ENCODE assay signal across 12 cellular contexts in the genomic region with DNA sequence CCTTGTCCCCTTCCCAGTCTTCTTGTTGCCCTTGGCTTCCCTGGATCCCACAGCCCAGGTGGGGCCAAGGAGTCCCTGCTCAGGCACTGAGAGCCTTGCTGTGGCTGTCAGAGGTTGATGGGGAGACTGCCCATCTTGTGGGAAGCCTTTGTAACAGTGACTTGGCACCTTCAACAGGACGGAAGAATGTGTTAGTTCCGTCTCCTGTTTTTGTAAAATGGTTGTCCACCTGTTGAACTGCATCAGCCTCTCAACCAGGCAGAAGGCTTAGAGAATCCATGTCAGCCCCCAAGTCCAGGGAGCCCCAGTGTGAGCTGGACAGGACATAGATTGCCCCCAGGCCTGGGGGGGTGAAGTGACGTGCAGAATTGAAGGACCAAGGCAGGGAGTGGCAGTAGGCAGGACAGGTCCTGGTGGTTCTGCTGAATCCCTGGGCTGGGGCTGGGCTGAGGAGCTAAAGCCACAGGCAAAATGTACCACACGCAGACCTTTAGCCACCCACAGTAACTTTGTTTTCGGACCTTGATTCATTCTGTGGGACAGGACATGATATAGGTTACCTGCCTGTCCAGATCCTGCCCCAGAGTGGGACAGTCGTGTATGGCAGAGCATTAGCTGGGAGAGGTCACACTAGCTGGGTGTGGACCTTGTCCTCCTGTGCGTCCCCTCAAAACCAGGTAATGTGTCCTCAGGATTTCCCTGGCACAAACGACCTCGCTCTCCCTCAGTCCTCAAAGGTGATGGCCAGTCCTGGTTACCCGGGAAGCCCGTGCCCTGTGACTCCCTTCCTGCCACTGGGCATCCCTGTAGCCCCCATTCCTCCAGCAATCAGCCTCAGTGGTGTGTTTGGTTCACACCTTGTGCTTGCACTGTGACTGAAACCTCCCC. TPM values are rescaled to one million over a fixed set of nuclear protein-coding genes. Genes with fewer than 3 reads are reported as not detected.
DNase-seq lines count a peak whose midpoint lies in the region; ATAC-seq and TF ChIP-seq lines count a peak whose summit lies in the region.
"Had no signal": no experiment of that assay in that cellular context is flagged by ENCODE, and none has a peak within 500 bp of the region (broad histone marks: within the 10 kb centered on the region; RNA-seq: fewer than 3 reads in every experiment).

No MANE protein-coding gene starts in this region.

- peak overlapping the region; percentile 90 for H3K27ac Mint-ChIP-seq in T-helper 17 cell
- peak overlapping the region; percentile 48 for H3K27ac Mint-ChIP-seq in endothelial cell (ENCODE audit: unreplicated experiment)

- H2BK5ac ChIP-seq in trophoblast cell (ENCODE audit: low read depth, low read length, poor library complexity): no peak overlapping the region

- H2AFZ ChIP-seq in trophoblast cell (ENCODE audit: insufficient read depth, low read length, poor library complexity): no peak overlapping the region

- no peaks in the 10 kb centered on the region for H3K9me3 Mint-ChIP-seq in endothelial cell (ENCODE audit: unreplicated experiment)

- H2BK12ac ChIP-seq in trophoblast cell (ENCODE audit: low read length): no peak overlapping the region

- no peak overlapping the region for H3K27ac ChIP-seq in HEK293 (ENCODE audit: extremely low read depth, low read depth, low read length)
- H3K27ac ChIP-seq in trophoblast cell (ENCODE audit: low read depth, low read length): no peak overlapping the region
- H3K27ac ChIP-seq: coronary artery, foreskin keratinocyte had no signal

- H3K14ac ChIP-seq in trophoblast cell (ENCODE audit: low read length): no peak overlapping the region

- no peak overlapping the region for H2BK120ac ChIP-seq in trophoblast cell (ENCODE audit: insufficient read depth, low read length, poor library complexity)

- peak overlapping the region; percentile 89 for H3K4ac ChIP-seq in trophoblast cell (ENCODE audit: low read depth, low read length)

- H3K4me1 ChIP-seq in HEK293 (ENCODE audit: control insufficient read depth, insufficient read depth, low read length) (0 out of 2 replicates have a peak, but pooled peaks cover 1% of the 10 kb centered on the region), trophoblast cell (ENCODE audit: control insufficient read depth in 1 of 2, insufficient read depth in 2 of 2, low read length in 2 of 2) (peaks cover 12 to 16% of the 10 kb centered on the region in 2 experiments)
- H3K4me1 ChIP-seq: foreskin keratinocyte had no signal

- whole genome bisulfite sequencing in trophoblast cell (ENCODE audit: extremely low coverage, insufficient coverage, insufficient read length): no CpG with 5 or more reads among the region's 11 CpGs

- TF ChIP-seq CTCF in HEK293 (tag by site-specific recombination; IDR thresholded peaks at IDR 0.05) (no peak), endothelial cell (IDR thresholded peaks at IDR 0.05; ENCODE audit: unreplicated experiment) (no peak)

- H3K4me1 Mint-ChIP-seq in T-helper 17 cell (peaks cover 26% of the 10 kb centered on the region), endothelial cell (ENCODE audit: unreplicated experiment) (peaks cover 14% of the 10 kb centered on the region)

- H3K79me1 ChIP-seq in trophoblast cell (ENCODE audit: low read length): no peaks in the 10 kb centered on the region

- H3K4me2 ChIP-seq in trophoblast cell (ENCODE audit: low read length): no peak overlapping the region

- no peak overlapping the region for H3K4me3 ChIP-seq in HEK293 (ENCODE audit: low read depth, low read length)
- no peak overlapping the region for H3K4me3 ChIP-seq in trophoblast cell (ENCODE audit: low read depth, low read length)
- H3K4me3 ChIP-seq: coronary artery had no signal

- no peak overlapping the region for H2AK5ac ChIP-seq in trophoblast cell (ENCODE audit: low read length)

- CTCF ChIA-PET in HEK293 (lab: Yijun Ruan, JAX): interaction anchor here (0.7 kb wide), 1 partner anchor 16 kb away, joined by 4 read pairs; no protein-coding TSS in a partner anchor

- H3K9ac ChIP-seq in trophoblast cell (ENCODE audit: low read length): no peak overlapping the region

- peaks cover 27% of the 10 kb centered on the region for H3K79me2 ChIP-seq in trophoblast cell (ENCODE audit: control insufficient read depth, insufficient read depth, low read length, poor library complexity)

- H3K27me3 ChIP-seq in trophoblast cell (ENCODE audit: insufficient read depth, low read length): no peaks in the 10 kb centered on the region
- H3K27me3 ChIP-seq: foreskin keratinocyte had no signal

- H3K36me3 Mint-ChIP-seq in T-helper 17 cell (ENCODE audit: low read depth): no peaks in the 10 kb centered on the region
- no peaks in the 10 kb centered on the region for H3K36me3 Mint-ChIP-seq in endothelial cell (ENCODE audit: low read depth, unreplicated experiment)

- H3K4me3 Mint-ChIP-seq in T-helper 17 cell (peak overlapping the region; percentile 65), endothelial cell (ENCODE audit: unreplicated experiment) (no peak overlapping the region)

- POLR2A ChIA-PET in HEK293 (lab: Yijun Ruan, JAX): interaction anchor here (0.5 kb wide), 1 partner anchor 30 kb away, joined by 3 read pairs; no protein-coding TSS in a partner anchor

- H3K9me3 ChIP-seq in HEK293 (ENCODE audit: control insufficient read depth, insufficient read depth, low read depth, low read length) (no peaks in the 10 kb centered on the region), T-helper 17 cell (ENCODE audit: control insufficient read depth, low read length, poor library complexity, severe bottlenecking) (no peaks in the 10 kb centered on the region), trophoblast cell (ENCODE audit: insufficient read depth, low read depth, low read length) (no peaks in the 10 kb centered on the region)

- H3K27me3 Mint-ChIP-seq in T-helper 17 cell (no peaks in the 10 kb centered on the region), endothelial cell (ENCODE audit: unreplicated experiment) (no peaks in the 10 kb centered on the region)

- no peak overlapping the region for H3K23ac ChIP-seq in trophoblast cell (ENCODE audit: low read length)

- H3K36me3 ChIP-seq in HEK293 (ENCODE audit: control insufficient read depth in 2 of 2, insufficient read depth in 1 of 2, low read length in 2 of 2): peaks cover 0 to 5% of the 10 kb centered on the region in 2 experiments; a peak in 1 of 3 replicates
- peaks cover 9 to 10% of the 10 kb centered on the region in 2 experiments for H3K36me3 ChIP-seq in trophoblast cell (ENCODE audit: control insufficient read depth in 1 of 2, insufficient read depth in 2 of 2, low read length in 2 of 2)

- H3K18ac ChIP-seq in trophoblast cell (ENCODE audit: low read length): no peak overlapping the region

- no peak overlapping the region for H4K91ac ChIP-seq in trophoblast cell (ENCODE audit: low read depth, low read length)

- DNase-seq in T-helper 17 cell (no peak), endothelial cell (ENCODE audit: low spot score) (no peak), trophoblast cell (no peak), cortex of kidney (lab: John Stamatoyannopoulos, UW) (no peak), NOMO-1 treated with dmso at 0.1 percent for 144 hours (lab: John Stamatoyannopoulos, UW; ENCODE audit: unreplicated experiment) (no peak)
- DNase-seq: Calu3; foreskin keratinocyte; NCI-H446; stimulated activated CD4-positive, alpha-beta T cell treated with anti-CD3 and anti-CD28 coated beads, Interleukin-2, amount 100 ng/mL, for 48 hours had no signal

- ATAC-seq in T-helper 17 cell (no peak), GM18868 (IDR thresholded peaks at IDR 0.05; ENCODE audit: unreplicated experiment) (no peak)
- ATAC-seq: foreskin keratinocyte had no signal

- no peak overlapping the region for H4K12ac ChIP-seq in trophoblast cell (ENCODE audit: low read depth, low read length)

- no peak overlapping the region for H4K8ac ChIP-seq in trophoblast cell (ENCODE audit: low read depth, low read length)

TF ChIP-seq in HEK293, 187 proteins besides CTCF, POLR2A, EP300 and RAD21 (continues in another document):
- TF ChIP-seq, protein P1, sequence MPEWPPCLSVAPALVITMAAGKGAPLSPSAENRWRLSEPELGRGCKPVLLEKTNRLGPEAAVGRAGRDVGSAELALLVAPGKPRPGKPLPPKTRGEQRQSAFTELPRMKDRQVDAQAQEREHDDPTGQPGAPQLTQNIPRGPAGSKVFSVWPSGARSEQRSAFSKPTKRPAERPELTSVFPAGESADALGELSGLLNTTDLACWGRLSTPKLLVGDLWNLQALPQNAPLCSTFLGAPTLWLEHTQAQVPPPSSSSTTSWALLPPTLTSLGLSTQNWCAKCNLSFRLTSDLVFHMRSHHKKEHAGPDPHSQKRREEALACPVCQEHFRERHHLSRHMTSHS (tag by site-specific recombination; IDR thresholded peaks at IDR 0.05): no peak
- TF ChIP-seq ZXDB (tag by site-specific recombination; IDR thresholded peaks at IDR 0.05) (no peak), SCRT2 (tag by site-specific recombination; IDR thresholded peaks at IDR 0.05) (peak; percentile 88), ZSCAN16 (tag by site-specific recombination; IDR thresholded peaks at IDR 0.05) (no peak), ZNF184 (tag by site-specific recombination; IDR thresholded peaks at IDR 0.05) (no peak), ZNF549 (tag by site-specific recombination; IDR thresholded peaks at IDR 0.05) (no peak)
- TF ChIP-seq, protein P2, sequence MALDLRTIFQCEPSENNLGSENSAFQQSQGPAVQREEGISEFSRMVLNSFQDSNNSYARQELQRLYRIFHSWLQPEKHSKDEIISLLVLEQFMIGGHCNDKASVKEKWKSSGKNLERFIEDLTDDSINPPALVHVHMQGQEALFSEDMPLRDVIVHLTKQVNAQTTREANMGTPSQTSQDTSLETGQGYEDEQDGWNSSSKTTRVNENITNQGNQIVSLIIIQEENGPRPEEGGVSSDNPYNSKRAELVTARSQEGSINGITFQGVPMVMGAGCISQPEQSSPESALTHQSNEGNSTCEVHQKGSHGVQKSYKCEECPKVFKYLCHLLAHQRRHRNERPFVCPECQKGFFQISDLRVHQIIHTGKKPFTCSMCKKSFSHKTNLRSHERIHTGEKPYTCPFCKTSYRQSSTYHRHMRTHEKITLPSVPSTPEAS (tag by site-specific recombination; IDR thresholded peaks at IDR 0.05): no peak

RNA-seq across cellular contexts. Expression of a gene that starts 47.0 kb away (rescaled TPM):
- total RNA-seq in T-helper 17 cell (100 to 1,000 TPM; 129 to 153 TPM), endothelial cell (ENCODE audit: unreplicated experiment) (150 TPM)
- polyA plus RNA-seq in trophoblast cell (2013): 115 and 116 TPM in 2 replicates
